Comparison of ENCODE assay signal across 8 cellular contexts in genomic region chr12:49264873-49265792, GRCh38. TPM values are rescaled to one million over a fixed set of nuclear protein-coding genes. Genes with fewer than 3 reads are reported as not detected.
DNase-seq lines count a peak whose midpoint lies in the region; ATAC-seq and TF ChIP-seq lines count a peak whose summit lies in the region.

Gene TUBA1C, plus strand, starts transcription at chr12:49265082. Its CDS starts 100 bp downstream, at chr12:49265182.

- peak within 1 kb of the TSS; percentile 94 for H3K4me3 ChIP-seq in choroid plexus epithelial cell (ENCODE audit: low read depth, low read length)

- H3K4me1 Mint-ChIP-seq in activated CD4-positive, alpha-beta T cell treated with anti-CD3 and anti-CD28 coated beads for 36 hours = peaks cover 47% of the 10 kb centered on the region

- no peaks in the 10 kb centered on the region for H3K9me3 Mint-ChIP-seq in activated CD4-positive, alpha-beta T cell treated with anti-CD3 and anti-CD28 coated beads for 36 hours (ENCODE audit: low read depth)

- peak within 1 kb of the TSS; percentile 93 for H3K4me3 Mint-ChIP-seq in activated CD4-positive, alpha-beta T cell treated with anti-CD3 and anti-CD28 coated beads for 36 hours

- TF ChIP-seq CTCF in AG09319 (IDR thresholded peaks at IDR 0.05; ENCODE audit: low read depth, low read length) (no peak; the same call in 1 of the 2 replicates), choroid plexus epithelial cell (conservative IDR thresholded peaks at IDR 0.05; ENCODE audit: low read depth, low read length) (no peak)

- DNase-seq in AG09319 (ENCODE audit: extremely low read depth, low read depth) (peak; percentile 86), NCI-H446 (lab: John Stamatoyannopoulos, UW) (peak; percentile 81 to 95), choroid plexus epithelial cell (ENCODE audit: low read depth) (peak; percentile 96), kidney tubule cell (ENCODE audit: low spot score) (peak; percentile 98)
- DNase-seq in activated CD4-positive, alpha-beta T cell treated with anti-CD3 and anti-CD28 coated beads for 36 hours = peak; percentile 95
- DNase-seq in stimulated activated CD4-positive, alpha-beta T cell treated with anti-CD3 and anti-CD28 coated beads, Interleukin-1b, Interleukin-23, amount 100 ng/mL, for 24 hours (ENCODE audit: low read depth in 4 of 4, low spot score in 1 of 4) = peak; percentile 64 to 91 (median 84)

- H3K27ac Mint-ChIP-seq in activated CD4-positive, alpha-beta T cell treated with anti-CD3 and anti-CD28 coated beads for 36 hours = peak within 1 kb of the TSS; percentile 96

- intact Hi-C loops in activated CD4-positive, alpha-beta T cell treated with anti-CD3 and anti-CD28 coated beads for 36 hours (cut with DNase I, micrococcal nuclease) = loop anchor here (1.0 to 10.0 kb wide), 16 partner anchors 31 to 577 kb away; partner anchors contain the start of genes TMBIM6 (in 2 of the 2), TROAP (in 2 of the 2), TUBA1B (in 2 of the 2) and KMT2D (in 1 of the 2)

- POLR2A ChIA-PET in activated CD4-positive, alpha-beta T cell treated with anti-CD3 and anti-CD28 coated beads for 36 hours (lab: Charles Lee) = interaction anchor here (0.6 to 2.9 kb wide), 9 partner anchors 10 to 413 kb away, joined by 3 to 13 read pairs (median 6); partner anchors contain the start of genes DDX23, RHEBL1, TROAP and TUBA1A

- ATAC-seq in GM19035 (IDR thresholded peaks at IDR 0.05; ENCODE audit: unreplicated experiment) (peak; percentile 82), HG03342 (IDR thresholded peaks at IDR 0.05; ENCODE audit: unreplicated experiment) (peak; percentile 83)
- ATAC-seq in activated CD4-positive, alpha-beta T cell treated with anti-CD3 and anti-CD28 coated beads for 36 hours = peak; percentile 90

- peaks cover 46% of the 10 kb centered on the region for H3K36me3 Mint-ChIP-seq in activated CD4-positive, alpha-beta T cell treated with anti-CD3 and anti-CD28 coated beads for 36 hours (ENCODE audit: low read depth)

- CTCF ChIA-PET in activated CD4-positive, alpha-beta T cell treated with anti-CD3 and anti-CD28 coated beads for 36 hours (lab: Charles Lee) = interaction anchor here (0.6 to 1.9 kb wide), 11 partner anchors 31 to 915 kb away, joined by 3 to 5 read pairs (median 3); partner anchors contain the start of gene TMBIM6

- no peaks in the 10 kb centered on the region for H3K27me3 Mint-ChIP-seq in activated CD4-positive, alpha-beta T cell treated with anti-CD3 and anti-CD28 coated beads for 36 hours

RNA-seq across cellular contexts. Expression of gene TUBA1C, which starts in this region (rescaled TPM):
- total RNA-seq in activated CD4-positive, alpha-beta T cell treated with anti-CD3 and anti-CD28 coated beads for 36 hours = 100 to 1,000 TPM; 276 to 338 TPM

Comparison
In these comparisons a context has a peak if more than half of its experiments do, and no peak if none do; other contexts are left out.
1. Peak in every context shown above with its lines: DNase-seq, ATAC-seq and H3K4me3 ChIP-seq.